In genomic region chr11:106695506-106695905, GRCh38 we compare ENCODE assay signal across 17 cellular contexts.
A peak's percentile ranks its signal among the peaks of the same experiment; 100 is the strongest.
DNase-seq lines count a peak whose midpoint lies in the region; TF ChIP-seq lines count a peak whose summit lies in the region.
"Had no signal": no experiment of that assay in that cellular context is flagged by ENCODE, and none has a peak within 500 bp of the region (broad histone marks: within the 10 kb centered on the region; RNA-seq: fewer than 3 reads in every experiment).

No MANE protein-coding gene starts in this region.

- H3K27me3 ChIP-seq in mesenchymal stem cell (ENCODE audit: control insufficient read depth in 1 of 2, insufficient read depth in 1 of 2, low read length in 2 of 2) (no peaks in the 10 kb centered on the region), dorsolateral prefrontal cortex (no peaks in the 10 kb centered on the region), SJCRH30 (no peaks in the 10 kb centered on the region)
- H3K27me3 ChIP-seq: ascending aorta, Peyer's patch, thyroid gland had no signal

- peaks cover 0 to 2% (median 0%) of the 10 kb centered on the region in 3 donors for H3K27me3 Mint-ChIP-seq in CD14-positive monocyte (ENCODE audit: low read depth in 3 of 3)

- H3K4me3 ChIP-seq in AG09309 (ENCODE audit: control insufficient read depth, low read depth, low read length) (no peak overlapping the region), coronary artery (no peak overlapping the region), mesenchymal stem cell (ENCODE audit: insufficient read depth in 1 of 2, low read depth in 1 of 2, low read length in 2 of 2) (no peak overlapping the region), dorsolateral prefrontal cortex (no peak overlapping the region), SJCRH30 (no peak overlapping the region)
- H3K4me3 ChIP-seq: ascending aorta, Peyer's patch, thyroid gland had no signal

- H2AFZ ChIP-seq in mesenchymal stem cell (ENCODE audit: low read depth, low read length): no peak overlapping the region

- intact Hi-C loops in dorsolateral prefrontal cortex (cut with DNase I) (no loop called here), CD14-positive monocyte (cut with micrococcal nuclease) (no loop called here)

- no peak overlapping the region for H3K4ac ChIP-seq in mesenchymal stem cell (ENCODE audit: low read depth in 1 of 2, low read length in 2 of 2)

- no peaks in the 10 kb centered on the region for H3K36me3 Mint-ChIP-seq in CD14-positive monocyte

- H3K36me3 ChIP-seq in mesenchymal stem cell (ENCODE audit: control insufficient read depth in 1 of 2, insufficient read depth in 2 of 2, low read depth in 1 of 2, low read length in 2 of 2) (no peaks in the 10 kb centered on the region), SJCRH30 (no peaks in the 10 kb centered on the region)
- H3K36me3 ChIP-seq: ascending aorta, Peyer's patch, thyroid gland had no signal

- H3K27ac ChIP-seq in coronary artery (peak overlapping the region; percentile 30 to 53), mesenchymal stem cell (ENCODE audit: low read length, poor library complexity, severe bottlenecking) (peak overlapping the region; percentile 52), dorsolateral prefrontal cortex (no peak overlapping the region), SJCRH30 (no peak overlapping the region)
- H3K27ac ChIP-seq: Peyer's patch, thyroid gland had no signal

- no peak overlapping the region for H4K91ac ChIP-seq in mesenchymal stem cell (ENCODE audit: low read length)

- H3K4me2 ChIP-seq in mesenchymal stem cell (ENCODE audit: low read length, poor library complexity, severe bottlenecking): no peak overlapping the region

- H3K9me3 ChIP-seq in mesenchymal stem cell (ENCODE audit: control insufficient read depth, low read length) (no peaks in the 10 kb centered on the region), SJCRH30 (replicated peaks) (no peaks in the 10 kb centered on the region)
- H3K9me3 ChIP-seq: ascending aorta, Peyer's patch, thyroid gland had no signal

- no peak overlapping the region for H3K9ac ChIP-seq in mesenchymal stem cell (ENCODE audit: low read length)

- H4K8ac ChIP-seq in mesenchymal stem cell (ENCODE audit: low read length): no peak overlapping the region

- no peak overlapping the region for H2BK120ac ChIP-seq in mesenchymal stem cell (ENCODE audit: low read depth, low read length)

- no peaks in the 10 kb centered on the region for H3K79me1 ChIP-seq in mesenchymal stem cell (replicated peaks; ENCODE audit: low read length, poor library complexity, severe bottlenecking)

- H2AK5ac ChIP-seq in mesenchymal stem cell (ENCODE audit: low read length, severe bottlenecking): no peak overlapping the region

- WGBS in mesenchymal stem cell: 100% methylated on average over 1 of the region's 2 CpGs

- no peak overlapping the region for H2BK15ac ChIP-seq in mesenchymal stem cell (ENCODE audit: low read depth, poor library complexity, severe bottlenecking)

- H3K4me1 Mint-ChIP-seq in CD14-positive monocyte: no peaks in the 10 kb centered on the region

- no peak overlapping the region for H3K14ac ChIP-seq in mesenchymal stem cell (ENCODE audit: low read length in 2 of 2)

- H2BK5ac ChIP-seq in mesenchymal stem cell (ENCODE audit: low read depth, low read length, poor library complexity, severe bottlenecking): no peak overlapping the region

- DNase-seq in AG09309 (ENCODE audit: low read depth) (peak; percentile 39), NCI-H226 (peak; percentile 32), coronary artery (ENCODE audit: low spot score) (no peak), mesenchymal stem cell (peak; percentile 46), dorsolateral prefrontal cortex (no peak), CD14-positive monocyte (ENCODE audit: low spot score) (no peak), SJCRH30 (no peak)
- no peak for DNase-seq in activated effector memory CD4-positive, alpha-beta T cell treated with anti-CD3 and anti-CD28 coated beads, Interleukin-2, amount 50 U/mL, for 16 hours
- DNase-seq: activated gamma-delta T cell; Calu3; effector CD8-positive, alpha-beta T cell; NCI-H2029 treated with DMSO at 0.1 percent for 48 hours; Peyer's patch; stimulated activated CD4-positive, alpha-beta T cell treated with anti-CD3 and anti-CD28 coated beads, Interleukin-4, amount 100 ng/mL, for 1 hour; stimulated activated CD8-positive, alpha-beta memory T cell treated with anti-CD3 and anti-CD28 coated beads, Interleukin-4, amount 100 ng/mL, for 48 hours; thyroid gland had no signal

- no peak overlapping the region for H3K27ac Mint-ChIP-seq in CD14-positive monocyte

- H3K18ac ChIP-seq in mesenchymal stem cell (ENCODE audit: low read depth in 1 of 2, low read length in 2 of 2): no peak overlapping the region

- H3K4me3 Mint-ChIP-seq in CD14-positive monocyte: no peak overlapping the region

- TF ChIP-seq CTCF in AG09309 (IDR thresholded peaks at IDR 0.05; ENCODE audit: control insufficient read depth, insufficient read depth, low read depth, low read length, missing control alignments) (no peak), coronary artery (IDR thresholded peaks at IDR 0.05) (no peak), dorsolateral prefrontal cortex (IDR thresholded peaks at IDR 0.05 in 54 of 56, conservative IDR thresholded peaks at IDR 0.05 in 2 of 56; ENCODE audit: low read depth in 1 of 56, partially characterized antibody in 56 of 56) (no peak), CD14-positive monocyte (IDR thresholded peaks at IDR 0.05) (no peak)

- H3K9me3 Mint-ChIP-seq in CD14-positive monocyte: peaks cover 0 to 2% (median 0%) of the 10 kb centered on the region in 7 donors

- H3K23ac ChIP-seq in mesenchymal stem cell (ENCODE audit: low read length in 2 of 2): no peak overlapping the region

- H2BK12ac ChIP-seq in mesenchymal stem cell (ENCODE audit: low read length in 2 of 2): no peak overlapping the region

- peaks cover 1% of the 10 kb centered on the region for H3K4me1 ChIP-seq in mesenchymal stem cell (ENCODE audit: control insufficient read depth, insufficient read depth, low read depth, low read length)
- no peaks in the 10 kb centered on the region for H3K4me1 ChIP-seq in SJCRH30
- H3K4me1 ChIP-seq: ascending aorta, Peyer's patch, thyroid gland had no signal

Comparison
In these comparisons a context has a peak if more than half of its experiments do, and no peak if none do; other contexts are left out.
1. DNase-seq: peak in AG09309 (single experiment), NCI-H226 (single experiment) and mesenchymal stem cell (single experiment); none in coronary artery (single experiment), activated effector memory CD4-positive, alpha-beta T cell treated with anti-CD3 and anti-CD28 coated beads, Interleukin-2, amount 50 U/mL, for 16 hours (single experiment), dorsolateral prefrontal cortex (0 of 10), CD14-positive monocyte (single experiment) and SJCRH30 (0 of 2).
2. H3K27ac ChIP-seq: peak in coronary artery (2 of 2) and mesenchymal stem cell (single experiment); none in dorsolateral prefrontal cortex (0 of 59) and SJCRH30 (single experiment).